ENCODE assay signal across 31 cellular contexts in genomic region chr6:96809119-96809518, GRCh38. TPM values are rescaled to one million over a fixed set of nuclear protein-coding genes. Genes with fewer than 3 reads are reported as not detected.
A peak's percentile ranks its signal among the peaks of the same experiment; 100 is the strongest.
DNase-seq lines count a peak whose midpoint lies in the region; ATAC-seq and TF ChIP-seq lines count a peak whose summit lies in the region.
"Had no signal": no experiment of that assay in that cellular context is flagged by ENCODE, and none has a peak within 500 bp of the region (broad histone marks: within the 10 kb centered on the region; RNA-seq: fewer than 3 reads in every experiment).

No MANE protein-coding gene starts in this region.

- no peak overlapping the region for H2BK12ac ChIP-seq in trophoblast cell (ENCODE audit: low read length)

- H3K27me3 ChIP-seq in adipocyte (replicated peaks; ENCODE audit: control insufficient read depth, insufficient read depth, low read length) = no peaks in the 10 kb centered on the region
- H3K27me3 ChIP-seq in trophoblast cell (ENCODE audit: insufficient read depth, low read length) = no peaks in the 10 kb centered on the region
- H3K27me3 ChIP-seq: colonic mucosa, heart left ventricle had no signal

- H3K23ac ChIP-seq in trophoblast cell (ENCODE audit: low read length) = no peak overlapping the region

- H3K27ac Mint-ChIP-seq in HFFc6 = peak overlapping the region; percentile 8; the same call in 1 of the 2 replicates
- H3K27ac Mint-ChIP-seq: activated CD8-positive, alpha-beta T cell treated with anti-CD3 and anti-CD28 coated beads for 36 hours; activated naive CD4-positive, alpha-beta T cell treated with anti-CD3 and anti-CD28 coated beads, Interleukin-2, amount 10 ng/mL, durations not matched to agents 7 days and 5 days; activated T-helper 17 cell treated with anti-CD3 and anti-CD28 coated beads, Interleukin-2, amount 50 U/mL, for 72 hours; natural killer cell treated with Interleukin-12 subunit alpha and Interleukin-12 subunit beta and Interleukin-15 and Interleukin-18, amount 100 ng/mL, for 72 hours; stimulated activated naive B cell treated with anti-CD40 and anti-IgM and Interleukin-4, amounts not matched to agents 10 μg/mL and 1 μg/mL and 100 μg/mL, for 72 hours; T-helper 17 cell; type B pancreatic cell had no signal

- H3K9me3 Mint-ChIP-seq in HFFc6 = no peaks in the 10 kb centered on the region
- H3K9me3 Mint-ChIP-seq: activated CD8-positive, alpha-beta T cell treated with anti-CD3 and anti-CD28 coated beads for 36 hours; activated naive CD4-positive, alpha-beta T cell treated with anti-CD3 and anti-CD28 coated beads, Interleukin-2, amount 10 ng/mL, durations not matched to agents 7 days and 5 days; natural killer cell treated with Interleukin-12 subunit alpha and Interleukin-12 subunit beta and Interleukin-15 and Interleukin-18, amount 100 ng/mL, for 72 hours; stimulated activated naive B cell treated with anti-CD40 and anti-IgM and Interleukin-4, amounts not matched to agents 10 μg/mL and 1 μg/mL and 100 μg/mL, for 72 hours; type B pancreatic cell had no signal

- no peak overlapping the region for H4K12ac ChIP-seq in trophoblast cell (ENCODE audit: low read depth, low read length)

- DNase-seq in HFFc6 (no peak), adipocyte (ENCODE audit: low read depth) (peak; percentile 9), fibroblast of pulmonary artery (ENCODE audit: low read depth) (peak; percentile 26), trophoblast cell (peak; percentile 18 to 71), KG1 (lab: John Stamatoyannopoulos, UW) (no peak), NCI-H1417 treated with DMSO at 0.1 percent for 48 hours (lab: John Stamatoyannopoulos, UW) (no peak)
- DNase-seq: activated CD4-positive, alpha-beta T cell treated with anti-CD3 and anti-CD28 coated beads for 1 hour; activated CD8-positive, alpha-beta memory T cell treated with anti-CD3 and anti-CD28 coated beads, Interleukin-2, amount 50 U/mL, for 48 hours; activated CD8-positive, alpha-beta T cell treated with anti-CD3 and anti-CD28 coated beads for 36 hours; activated naive CD4-positive, alpha-beta T cell treated with anti-CD3 and anti-CD28 coated beads, Interleukin-2, amount 10 ng/mL, durations not matched to agents 7 days and 5 days; amniotic stem cell; C1 segment of cervical spinal cord; colonic mucosa; DMS53; effector memory CD4-positive, alpha-beta T cell; foreskin melanocyte; GOT3; heart left ventricle; lower lobe of right lung; NCI-H1092 treated with DMSO at 0.1 percent for 48 hours; NCI-H187; NCI-H2171 treated with DMSO at 0.1 percent for 48 hours; NCI-H510A treated with DMSO at 0.1 percent for 48 hours; stimulated activated naive B cell treated with anti-CD40 and anti-IgM and Interleukin-4, amounts not matched to agents 10 μg/mL and 1 μg/mL and 100 μg/mL, for 72 hours; substantia nigra; T-helper 17 cell had no signal

- no peaks in the 10 kb centered on the region for H3K27me3 Mint-ChIP-seq in HFFc6 (ENCODE audit: insufficient read depth)
- H3K27me3 Mint-ChIP-seq: activated naive CD4-positive, alpha-beta T cell treated with anti-CD3 and anti-CD28 coated beads, Interleukin-2, amount 10 ng/mL, durations not matched to agents 7 days and 5 days; activated T-helper 17 cell treated with anti-CD3 and anti-CD28 coated beads, Interleukin-2, amount 50 U/mL, for 72 hours; stimulated activated naive B cell treated with anti-CD40 and anti-IgM and Interleukin-4, amounts not matched to agents 10 μg/mL and 1 μg/mL and 100 μg/mL, for 72 hours; type B pancreatic cell had no signal

- peaks cover 17% of the 10 kb centered on the region for H3K4me1 ChIP-seq in adipocyte (ENCODE audit: control insufficient read depth, insufficient read depth, low read length)
- no peaks in the 10 kb centered on the region for H3K4me1 ChIP-seq in trophoblast cell (ENCODE audit: control insufficient read depth in 1 of 2, insufficient read depth in 2 of 2, low read length in 2 of 2)
- H3K4me1 ChIP-seq: colonic mucosa, lower lobe of right lung had no signal

- H4K91ac ChIP-seq in trophoblast cell (ENCODE audit: low read depth, low read length) = no peak overlapping the region

- H3K36me3 ChIP-seq in adipocyte (ENCODE audit: control insufficient read depth, insufficient read depth, low read length, severe bottlenecking) (no peaks in the 10 kb centered on the region), trophoblast cell (ENCODE audit: control insufficient read depth in 1 of 2, insufficient read depth in 2 of 2, low read length in 2 of 2) (no peaks in the 10 kb centered on the region)
- H3K36me3 ChIP-seq: colonic mucosa, heart left ventricle, lower lobe of right lung had no signal

- H3K18ac ChIP-seq in trophoblast cell (ENCODE audit: low read length) = no peak overlapping the region

- no peak overlapping the region for H3K4ac ChIP-seq in trophoblast cell (ENCODE audit: low read depth, low read length)

- no peaks in the 10 kb centered on the region for H3K79me1 ChIP-seq in trophoblast cell (ENCODE audit: low read length)

- TF ChIP-seq CTCF in HFFc6 (IDR thresholded peaks at IDR 0.05) (no peak), fibroblast of pulmonary artery (IDR thresholded peaks at IDR 0.05; ENCODE audit: low read length, missing control alignments) (no peak)

- no peak overlapping the region for H3K4me3 Mint-ChIP-seq in HFFc6
- H3K4me3 Mint-ChIP-seq: activated CD8-positive, alpha-beta T cell treated with anti-CD3 and anti-CD28 coated beads for 36 hours; activated naive CD4-positive, alpha-beta T cell treated with anti-CD3 and anti-CD28 coated beads, Interleukin-2, amount 10 ng/mL, durations not matched to agents 7 days and 5 days; activated T-helper 17 cell treated with anti-CD3 and anti-CD28 coated beads, Interleukin-2, amount 50 U/mL, for 72 hours; natural killer cell treated with Interleukin-12 subunit alpha and Interleukin-12 subunit beta and Interleukin-15 and Interleukin-18, amount 100 ng/mL, for 72 hours; stimulated activated naive B cell treated with anti-CD40 and anti-IgM and Interleukin-4, amounts not matched to agents 10 μg/mL and 1 μg/mL and 100 μg/mL, for 72 hours; T-helper 17 cell; type B pancreatic cell had no signal

- H3K4me3 ChIP-seq in adipocyte (ENCODE audit: low read length) = no peak overlapping the region
- H3K4me3 ChIP-seq in fibroblast of pulmonary artery (replicated peaks; ENCODE audit: low read depth, low read length) = no peak overlapping the region
- H3K4me3 ChIP-seq in trophoblast cell (ENCODE audit: low read depth, low read length) = no peak overlapping the region
- H3K4me3 ChIP-seq: colonic mucosa, heart left ventricle, lower lobe of right lung had no signal

- H2AFZ ChIP-seq in trophoblast cell (ENCODE audit: insufficient read depth, low read length, poor library complexity) = no peak overlapping the region

- no peak overlapping the region for H4K8ac ChIP-seq in trophoblast cell (ENCODE audit: low read depth, low read length)

- no peak overlapping the region for H2BK5ac ChIP-seq in trophoblast cell (ENCODE audit: low read depth, low read length, poor library complexity)

- peaks cover 50% of the 10 kb centered on the region for H3K4me1 Mint-ChIP-seq in HFFc6 (ENCODE audit: low read depth)
- H3K4me1 Mint-ChIP-seq: activated naive CD4-positive, alpha-beta T cell treated with anti-CD3 and anti-CD28 coated beads, Interleukin-2, amount 10 ng/mL, durations not matched to agents 7 days and 5 days had no signal

- H3K9ac ChIP-seq in adipocyte (ENCODE audit: low read length) (no peak overlapping the region), trophoblast cell (ENCODE audit: low read length) (no peak overlapping the region)

- no peaks in the 10 kb centered on the region for H3K36me3 Mint-ChIP-seq in HFFc6 (ENCODE audit: low read depth)
- H3K36me3 Mint-ChIP-seq: activated naive CD4-positive, alpha-beta T cell treated with anti-CD3 and anti-CD28 coated beads, Interleukin-2, amount 10 ng/mL, durations not matched to agents 7 days and 5 days; natural killer cell treated with Interleukin-12 subunit alpha and Interleukin-12 subunit beta and Interleukin-15 and Interleukin-18, amount 100 ng/mL, for 72 hours; stimulated activated naive B cell treated with anti-CD40 and anti-IgM and Interleukin-4, amounts not matched to agents 10 μg/mL and 1 μg/mL and 100 μg/mL, for 72 hours; type B pancreatic cell had no signal

- no peak overlapping the region for H2AK5ac ChIP-seq in trophoblast cell (ENCODE audit: low read length)

- H3K79me2 ChIP-seq in trophoblast cell (ENCODE audit: control insufficient read depth, insufficient read depth, low read length, poor library complexity) = no peaks in the 10 kb centered on the region

- no peak overlapping the region for H3K4me2 ChIP-seq in trophoblast cell (ENCODE audit: low read length)

- H3K27ac ChIP-seq in trophoblast cell (ENCODE audit: low read depth, low read length) = no peak overlapping the region
- H3K27ac ChIP-seq: colonic mucosa, heart left ventricle, lower lobe of right lung, RWPE1 had no signal

- no peak for ATAC-seq in GM19328 (IDR thresholded peaks at IDR 0.05; ENCODE audit: unreplicated experiment)
- ATAC-seq: activated CD8-positive, alpha-beta T cell treated with anti-CD3 and anti-CD28 coated beads for 36 hours; activated T-helper 17 cell treated with anti-CD3 and anti-CD28 coated beads, Interleukin-2, amount 50 U/mL, for 72 hours; heart left ventricle; lower lobe of right lung; natural killer cell treated with Interleukin-12 subunit alpha and Interleukin-12 subunit beta and Interleukin-15 and Interleukin-18, amount 100 ng/mL, for 72 hours; stimulated activated naive B cell treated with anti-CD40 and anti-IgM and Interleukin-4, amounts not matched to agents 10 μg/mL and 1 μg/mL and 100 μg/mL, for 72 hours; T-helper 17 cell had no signal

- H2BK120ac ChIP-seq in trophoblast cell (ENCODE audit: insufficient read depth, low read length, poor library complexity) = no peak overlapping the region

- H3K14ac ChIP-seq in trophoblast cell (ENCODE audit: low read length) = no peak overlapping the region

- H3K9me3 ChIP-seq in adipocyte (ENCODE audit: control insufficient read depth, low read length) (no peaks in the 10 kb centered on the region), trophoblast cell (ENCODE audit: insufficient read depth, low read depth, low read length) (no peaks in the 10 kb centered on the region)
- H3K9me3 ChIP-seq: colonic mucosa, heart left ventricle, lower lobe of right lung had no signal

RNA-seq across cellular contexts. Expression of gene GPR63, which starts 28.2 kb away (rescaled TPM):
- total RNA-seq in HFFc6 (2021; fragmentation: NEBNext Ultra II Directional; extraction: Animal tissue kit (Norgen Biotek cat#: 25700)) = 1 to 10 TPM; 1.4 to 2.5 (median 2.1) TPM
- polyA plus RNA-seq in trophoblast cell (2013) = 0.99 and 1.0 TPM in 2 replicates

Comparison
In these comparisons a context has a peak if more than half of its experiments do, and no peak if none do; other contexts are left out.
1. DNase-seq: peak in adipocyte (single experiment), fibroblast of pulmonary artery (single experiment) and trophoblast cell (2 of 2); none in HFFc6 (single experiment), KG1 (single experiment) and NCI-H1417 treated with DMSO at 0.1 percent for 48 hours (single experiment).